In genomic region chr9:105299190-105299854, GRCh38 we compare ENCODE assay signal across 9 cellular contexts. TPM values are rescaled to one million over a fixed set of nuclear protein-coding genes. Genes with fewer than 3 reads are reported as not detected.
A peak's percentile ranks its signal among the peaks of the same experiment; 100 is the strongest.
DNase-seq lines count a peak whose midpoint lies in the region; ATAC-seq, FAIRE-seq and TF ChIP-seq lines count a peak whose summit lies in the region.
"Had no signal": no experiment of that assay in that cellular context is flagged by ENCODE, and none has a peak within 500 bp of the region (broad histone marks: within the 10 kb centered on the region; RNA-seq: fewer than 3 reads in every experiment).

No MANE protein-coding gene starts in this region.

- no peaks in the 10 kb centered on the region for H3K9me3 ChIP-seq in esophagus squamous epithelium

- TF ChIP-seq POLR2A in esophagus squamous epithelium (IDR thresholded peaks at IDR 0.05) (no peak), GM18505 (IDR thresholded peaks at IDR 0.05; ENCODE audit: borderline replicate concordance, extremely low read depth, insufficient read depth, insufficient read length) (no peak)

- WGBS in esophagus squamous epithelium, 2 donors = 85 to 86% methylated on average over 5 to 7 of the region's 7 CpGs

- peak; percentile 94 for FAIRE-seq in RCC 7860 (lab: Jason Lieb, UNC)
- FAIRE-seq: islet of Langerhans had no signal

- H3K4me3 Mint-ChIP-seq in progenitor cell of endocrine pancreas (ENCODE audit: low read depth) = no peak overlapping the region

- DNase-seq in RCC 7860 (ENCODE audit: low spot score) (peak; percentile 92), esophagus squamous epithelium (lab: John Stamatoyannopoulos, UW) (no peak), progenitor cell of endocrine pancreas (ENCODE audit: low spot score, unreplicated experiment) (no peak), KG1 (lab: John Stamatoyannopoulos, UW) (no peak), NCI-H128 (lab: John Stamatoyannopoulos, UW; ENCODE audit: unreplicated experiment) (no peak)

- intact Hi-C loops in esophagus squamous epithelium (cut with DNase I) = no loop called here

- H3K9me3 Mint-ChIP-seq in progenitor cell of endocrine pancreas (ENCODE audit: low read depth) = no peaks in the 10 kb centered on the region

- peaks cover 22% of the 10 kb centered on the region for H3K4me1 Mint-ChIP-seq in progenitor cell of endocrine pancreas (ENCODE audit: low read depth)

- no peaks in the 10 kb centered on the region for H3K27me3 Mint-ChIP-seq in progenitor cell of endocrine pancreas

- peaks cover 4 to 22% (median 8%) of the 10 kb centered on the region in 3 donors for H3K4me1 ChIP-seq in esophagus squamous epithelium

- ATAC-seq in GM18520 (IDR thresholded peaks at IDR 0.05; ENCODE audit: unreplicated experiment) (peak; percentile 46), GM18505 (IDR thresholded peaks at IDR 0.05; ENCODE audit: unreplicated experiment) (no peak), GM21515 (IDR thresholded peaks at IDR 0.05; ENCODE audit: unreplicated experiment) (no peak)

- no peaks in the 10 kb centered on the region for H3K27me3 ChIP-seq in esophagus squamous epithelium

- H3K36me3 Mint-ChIP-seq in progenitor cell of endocrine pancreas (ENCODE audit: insufficient read depth) = peaks cover 24% of the 10 kb centered on the region

- H3K4me3 ChIP-seq in esophagus squamous epithelium = no peak overlapping the region

- H3K27ac Mint-ChIP-seq in progenitor cell of endocrine pancreas = peak overlapping the region; percentile 54

- H3K36me3 ChIP-seq in esophagus squamous epithelium = peaks cover 0 to 40% (median 0%) of the 10 kb centered on the region in 3 donors

- no peak for TF ChIP-seq CTCF in esophagus squamous epithelium (IDR thresholded peaks at IDR 0.05)
- TF ChIP-seq CTCF in progenitor cell of endocrine pancreas (IDR thresholded peaks at IDR 0.05; ENCODE audit: unreplicated experiment) = no peak

- H3K27ac ChIP-seq in esophagus squamous epithelium = peak overlapping the region in 3 of 4 donors; percentile 18 to 49 (median 42)

RNA-seq across cellular contexts. Expression of gene SLC44A1, which starts 54.9 kb away (rescaled TPM):
- total RNA-seq in esophagus squamous epithelium (10 to 100 TPM; 19.9 to 52.9 (median 37.8) TPM), progenitor cell of endocrine pancreas (48.7 and 53.5 TPM in 2 replicates)
